In the genomic region with DNA sequence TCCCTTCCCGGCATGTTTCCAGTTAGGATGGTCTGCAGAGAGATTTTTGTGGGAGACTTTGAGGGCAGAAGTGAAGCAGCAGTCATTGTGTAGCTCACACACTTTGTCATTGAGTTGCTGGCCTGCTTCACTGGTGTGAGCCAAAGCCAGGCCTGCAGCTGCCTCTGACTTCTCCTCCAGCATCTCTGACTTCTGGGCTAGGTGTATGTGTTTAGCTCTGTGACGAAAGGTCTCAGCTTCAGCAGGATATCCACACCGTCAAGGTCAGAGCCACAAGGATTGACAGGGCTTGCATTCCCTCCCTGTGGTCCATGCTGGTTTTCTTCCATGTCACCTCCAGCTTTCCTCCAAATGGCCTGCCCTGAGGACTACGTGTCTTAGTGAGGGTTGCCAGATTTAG, we compare ENCODE assay signal across 2 cellular contexts.
TF ChIP-seq lines count a peak whose summit lies in the region.

No MANE protein-coding gene starts in this region.

TF ChIP-seq in GM23338, 12 proteins besides CTCF, POLR2A, EP300 and RAD21:
- TF ChIP-seq EZH2phosphoT487 (IDR thresholded peaks at IDR 0.05; ENCODE audit: unreplicated experiment) (no peak), POLR2AphosphoS5 (IDR thresholded peaks at IDR 0.05; ENCODE audit: low read depth) (no peak)
- TF ChIP-seq, protein P1, sequence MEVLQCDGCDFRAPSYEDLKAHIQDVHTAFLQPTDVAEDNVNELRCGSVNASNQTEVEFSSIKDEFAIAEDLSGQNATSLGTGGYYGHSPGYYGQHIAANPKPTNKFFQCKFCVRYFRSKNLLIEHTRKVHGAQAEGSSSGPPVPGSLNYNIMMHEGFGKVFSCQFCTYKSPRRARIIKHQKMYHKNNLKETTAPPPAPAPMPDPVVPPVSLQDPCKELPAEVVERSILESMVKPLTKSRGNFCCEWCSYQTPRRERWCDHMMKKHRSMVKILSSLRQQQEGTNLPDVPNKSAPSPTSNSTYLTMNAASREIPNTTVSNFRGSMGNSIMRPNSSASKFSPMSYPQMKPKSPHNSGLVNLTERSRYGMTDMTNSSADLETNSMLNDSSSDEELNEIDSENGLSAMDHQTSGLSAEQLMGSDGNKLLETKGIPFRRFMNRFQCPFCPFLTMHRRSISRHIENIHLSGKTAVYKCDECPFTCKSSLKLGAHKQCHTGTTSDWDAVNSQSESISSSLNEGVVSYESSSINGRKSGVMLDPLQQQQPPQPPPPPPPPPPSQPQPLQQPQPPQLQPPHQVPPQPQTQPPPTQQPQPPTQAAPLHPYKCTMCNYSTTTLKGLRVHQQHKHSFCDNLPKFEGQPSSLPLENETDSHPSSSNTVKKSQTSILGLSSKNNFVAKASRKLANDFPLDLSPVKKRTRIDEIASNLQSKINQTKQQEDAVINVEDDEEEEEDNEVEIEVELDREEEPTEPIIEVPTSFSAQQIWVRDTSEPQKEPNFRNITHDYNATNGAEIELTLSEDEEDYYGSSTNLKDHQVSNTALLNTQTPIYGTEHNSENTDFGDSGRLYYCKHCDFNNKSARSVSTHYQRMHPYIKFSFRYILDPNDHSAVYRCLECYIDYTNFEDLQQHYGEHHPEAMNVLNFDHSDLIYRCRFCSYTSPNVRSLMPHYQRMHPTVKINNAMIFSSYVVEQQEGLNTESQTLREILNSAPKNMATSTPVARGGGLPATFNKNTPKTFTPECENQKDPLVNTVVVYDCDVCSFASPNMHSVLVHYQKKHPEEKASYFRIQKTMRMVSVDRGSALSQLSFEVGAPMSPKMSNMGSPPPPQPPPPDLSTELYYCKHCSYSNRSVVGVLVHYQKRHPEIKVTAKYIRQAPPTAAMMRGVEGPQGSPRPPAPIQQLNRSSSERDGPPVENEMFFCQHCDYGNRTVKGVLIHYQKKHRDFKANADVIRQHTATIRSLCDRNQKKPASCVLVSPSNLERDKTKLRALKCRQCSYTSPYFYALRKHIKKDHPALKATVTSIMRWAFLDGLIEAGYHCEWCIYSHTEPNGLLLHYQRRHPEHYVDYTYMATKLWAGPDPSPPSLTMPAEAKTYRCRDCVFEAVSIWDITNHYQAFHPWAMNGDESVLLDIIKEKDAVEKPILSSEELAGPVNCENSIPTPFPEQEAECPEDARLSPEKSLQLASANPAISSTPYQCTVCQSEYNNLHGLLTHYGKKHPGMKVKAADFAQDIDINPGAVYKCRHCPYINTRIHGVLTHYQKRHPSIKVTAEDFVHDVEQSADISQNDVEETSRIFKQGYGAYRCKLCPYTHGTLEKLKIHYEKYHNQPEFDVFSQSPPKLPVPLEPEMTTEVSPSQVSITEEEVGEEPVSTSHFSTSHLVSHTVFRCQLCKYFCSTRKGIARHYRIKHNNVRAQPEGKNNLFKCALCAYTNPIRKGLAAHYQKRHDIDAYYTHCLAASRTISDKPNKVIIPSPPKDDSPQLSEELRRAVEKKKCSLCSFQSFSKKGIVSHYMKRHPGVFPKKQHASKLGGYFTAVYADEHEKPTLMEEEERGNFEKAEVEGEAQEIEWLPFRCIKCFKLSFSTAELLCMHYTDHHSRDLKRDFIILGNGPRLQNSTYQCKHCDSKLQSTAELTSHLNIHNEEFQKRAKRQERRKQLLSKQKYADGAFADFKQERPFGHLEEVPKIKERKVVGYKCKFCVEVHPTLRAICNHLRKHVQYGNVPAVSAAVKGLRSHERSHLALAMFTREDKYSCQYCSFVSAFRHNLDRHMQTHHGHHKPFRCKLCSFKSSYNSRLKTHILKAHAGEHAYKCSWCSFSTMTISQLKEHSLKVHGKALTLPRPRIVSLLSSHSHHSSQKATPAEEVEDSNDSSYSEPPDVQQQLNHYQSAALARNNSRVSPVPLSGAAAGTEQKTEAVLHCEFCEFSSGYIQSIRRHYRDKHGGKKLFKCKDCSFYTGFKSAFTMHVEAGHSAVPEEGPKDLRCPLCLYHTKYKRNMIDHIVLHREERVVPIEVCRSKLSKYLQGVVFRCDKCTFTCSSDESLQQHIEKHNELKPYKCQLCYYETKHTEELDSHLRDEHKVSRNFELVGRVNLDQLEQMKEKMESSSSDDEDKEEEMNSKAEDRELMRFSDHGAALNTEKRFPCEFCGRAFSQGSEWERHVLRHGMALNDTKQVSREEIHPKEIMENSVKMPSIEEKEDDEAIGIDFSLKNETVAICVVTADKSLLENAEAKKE (CRISPR knock-in tag; IDR thresholded peaks at IDR 0.05): no peak

TF ChIP-seq in SK-N-SH, 30 proteins besides CTCF, POLR2A, EP300 and RAD21:
- no peak for TF ChIP-seq SIN3A (IDR thresholded peaks at IDR 0.05; ENCODE audit: borderline replicate concordance, low read depth, low read length)
- no peak for TF ChIP-seq TEAD4 (IDR thresholded peaks at IDR 0.05; ENCODE audit: borderline replicate concordance, insufficient read depth)
